30 cellular contexts compared by ENCODE assay signal in the genomic region with DNA sequence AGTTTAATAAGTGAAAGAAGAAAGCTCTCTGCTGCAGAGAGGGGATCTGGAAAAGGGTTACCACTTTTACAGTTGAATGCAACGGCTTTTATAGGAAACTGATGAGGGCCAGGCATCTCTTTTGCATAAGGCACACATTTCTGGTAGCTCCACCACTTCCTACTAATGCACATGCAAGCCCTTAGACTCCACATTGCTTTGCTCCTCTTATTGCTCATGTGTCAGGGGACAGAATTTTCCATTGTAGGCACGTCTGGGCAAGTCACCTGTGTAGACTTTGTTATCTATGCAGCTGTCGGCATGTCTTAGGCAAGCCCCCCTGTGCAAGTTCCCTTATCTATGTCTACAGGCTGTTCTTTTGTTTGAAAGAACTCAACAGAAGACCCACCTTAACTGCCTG.
DNase-seq lines count a peak whose midpoint lies in the region; ATAC-seq and TF ChIP-seq lines count a peak whose summit lies in the region.
"Had no signal": no experiment of that assay in that cellular context is flagged by ENCODE, and none has a peak within 500 bp of the region (broad histone marks: within the 10 kb centered on the region; RNA-seq: fewer than 3 reads in every experiment).

No MANE protein-coding gene starts in this region.

- H3K9me3 ChIP-seq in WERI-Rb-1 (ENCODE audit: severe bottlenecking) (peaks cover 10% of the 10 kb centered on the region), right atrium auricular region (peaks cover 0 to 6% of the 10 kb centered on the region in 2 donors)
- H3K9me3 ChIP-seq: mucosa of descending colon, pancreas, transverse colon had no signal

- no peaks in the 10 kb centered on the region for H3K4me1 ChIP-seq in right atrium auricular region
- H3K4me1 ChIP-seq: pancreas, spleen, transverse colon had no signal

- no peaks in the 10 kb centered on the region for H3K27me3 Mint-ChIP-seq in nephron progenitor cell (ENCODE audit: low read depth, poor library complexity)
- H3K27me3 Mint-ChIP-seq: CD4-positive, alpha-beta memory T cell had no signal

- no peaks in the 10 kb centered on the region for H3K36me3 Mint-ChIP-seq in nephron progenitor cell (ENCODE audit: low read depth)
- H3K36me3 Mint-ChIP-seq: brain, IgD-negative memory B cell had no signal

- ATAC-seq in GM18873 (IDR thresholded peaks at IDR 0.05; ENCODE audit: low FRiP score, unreplicated experiment), result peak; percentile 42
- ATAC-seq: GM23338, mucosa of descending colon, Panc1, pancreas had no signal

- H3K36me3 ChIP-seq in WERI-Rb-1 (no peaks in the 10 kb centered on the region), right atrium auricular region (no peaks in the 10 kb centered on the region)
- H3K36me3 ChIP-seq: pancreas, spleen, transverse colon had no signal

- no peaks in the 10 kb centered on the region for H3K4me1 Mint-ChIP-seq in nephron progenitor cell
- H3K4me1 Mint-ChIP-seq: CD4-positive, alpha-beta memory T cell had no signal

- H3K27ac Mint-ChIP-seq in nephron progenitor cell, result no peak overlapping the region
- H3K27ac Mint-ChIP-seq: activated naive CD4-positive, alpha-beta T cell treated with anti-CD3 and anti-CD28 coated beads for 36 hours; activated T-helper 1 cell treated with anti-CD3 and anti-CD28 coated beads, Interleukin-12 subunit alpha, Interleukin-12 subunit beta, Interleukin-2, Interleukin-4 antibody, amounts not matched to agents 30 ng/mL and 10 ng/mL and 1 ng/mL, durations not matched to agents 14 hours and 24 hours and 36 hours; brain; CD4-positive, alpha-beta memory T cell; GM23338; IgD-negative memory B cell; nephron had no signal

- no peaks in the 10 kb centered on the region for H3K27me3 ChIP-seq in WERI-Rb-1 (ENCODE audit: insufficient read depth, low read depth, severe bottlenecking)
- no peaks in the 10 kb centered on the region for H3K27me3 ChIP-seq in right atrium auricular region
- H3K27me3 ChIP-seq: pancreas, spleen, transverse colon had no signal

- TF ChIP-seq CTCF in WERI-Rb-1 (IDR thresholded peaks at IDR 0.05; ENCODE audit: low read depth, low read length) (no peak), right atrium auricular region (IDR thresholded peaks at IDR 0.05) (no peak), nephron progenitor cell (IDR thresholded peaks at IDR 0.05) (no peak)

- DNase-seq in DMS 273 (lab: John Stamatoyannopoulos, UW; ENCODE audit: unreplicated experiment), result peak; percentile 20
- DNase-seq in Jurkat, Clone E6-1 (ENCODE audit: low read depth, low spot score), result peak; percentile 2
- peak; percentile 30 for DNase-seq in WERI-Rb-1
- DNase-seq in right atrium auricular region (ENCODE audit: low spot score), result no peak
- no peak for DNase-seq in NCI-H1092 treated with DMSO at 0.1 percent for 48 hours (lab: John Stamatoyannopoulos, UW)
- no peak for DNase-seq in superior temporal gyrus (ENCODE audit: extremely low spot score)
- DNase-seq in nephron progenitor cell, result no peak
- DNase-seq: activated CD4-positive, CD25-positive, alpha-beta regulatory T cell; activated naive CD4-positive, alpha-beta T cell treated with anti-CD3 and anti-CD28 coated beads for 36 hours; CD4-positive, alpha-beta memory T cell; glutamatergic neuron; kidney glomerular epithelial cell; mucosa of descending colon; NCI-H1417 treated with DMSO at 0.1 percent for 48 hours; NCI-H524; pancreas; SIG-M5; spleen; stimulated activated CD4-positive, alpha-beta T cell treated with anti-CD3 and anti-CD28 coated beads, Interleukin-2, amount 100 ng/mL, for 48 hours; SW 1271; T1000; transverse colon had no signal

- H3K27ac ChIP-seq in WERI-Rb-1 (peak overlapping the region; percentile 39), right atrium auricular region (no peak overlapping the region)
- H3K27ac ChIP-seq: pancreas, spleen, transverse colon had no signal

- H3K9me3 Mint-ChIP-seq in nephron progenitor cell, result peaks cover 13% of the 10 kb centered on the region
- H3K9me3 Mint-ChIP-seq: activated naive CD4-positive, alpha-beta T cell treated with anti-CD3 and anti-CD28 coated beads for 36 hours; activated T-helper 1 cell treated with anti-CD3 and anti-CD28 coated beads, Interleukin-12 subunit alpha, Interleukin-12 subunit beta, Interleukin-2, Interleukin-4 antibody, amounts not matched to agents 30 ng/mL and 10 ng/mL and 1 ng/mL, durations not matched to agents 14 hours and 24 hours and 36 hours had no signal

- no peak overlapping the region for H3K4me3 Mint-ChIP-seq in nephron progenitor cell
- H3K4me3 Mint-ChIP-seq: activated naive CD4-positive, alpha-beta T cell treated with anti-CD3 and anti-CD28 coated beads for 36 hours; activated T-helper 1 cell treated with anti-CD3 and anti-CD28 coated beads, Interleukin-12 subunit alpha, Interleukin-12 subunit beta, Interleukin-2, Interleukin-4 antibody, amounts not matched to agents 30 ng/mL and 10 ng/mL and 1 ng/mL, durations not matched to agents 14 hours and 24 hours and 36 hours; brain; CD4-positive, alpha-beta memory T cell; GM23338; IgD-negative memory B cell; nephron had no signal

- no peak overlapping the region for H3K4me3 ChIP-seq in Jurkat, Clone E6-1 (ENCODE audit: low read length)
- H3K4me3 ChIP-seq in WERI-Rb-1 (ENCODE audit: low read depth, low read length) (no peak overlapping the region), right atrium auricular region (no peak overlapping the region)
- H3K4me3 ChIP-seq: GM23338, lung, mucosa of descending colon, pancreas, spleen, transverse colon had no signal

Comparison
In these comparisons a context has a peak if more than half of its experiments do, and no peak if none do; other contexts are left out.
1. DNase-seq: peak in DMS 273 (single experiment), Jurkat, Clone E6-1 (single experiment) and WERI-Rb-1 (single experiment); none in right atrium auricular region (single experiment), NCI-H1092 treated with DMSO at 0.1 percent for 48 hours (single experiment), superior temporal gyrus (single experiment) and nephron progenitor cell (single experiment).